14 cellular contexts compared by ENCODE assay signal in the genomic region with DNA sequence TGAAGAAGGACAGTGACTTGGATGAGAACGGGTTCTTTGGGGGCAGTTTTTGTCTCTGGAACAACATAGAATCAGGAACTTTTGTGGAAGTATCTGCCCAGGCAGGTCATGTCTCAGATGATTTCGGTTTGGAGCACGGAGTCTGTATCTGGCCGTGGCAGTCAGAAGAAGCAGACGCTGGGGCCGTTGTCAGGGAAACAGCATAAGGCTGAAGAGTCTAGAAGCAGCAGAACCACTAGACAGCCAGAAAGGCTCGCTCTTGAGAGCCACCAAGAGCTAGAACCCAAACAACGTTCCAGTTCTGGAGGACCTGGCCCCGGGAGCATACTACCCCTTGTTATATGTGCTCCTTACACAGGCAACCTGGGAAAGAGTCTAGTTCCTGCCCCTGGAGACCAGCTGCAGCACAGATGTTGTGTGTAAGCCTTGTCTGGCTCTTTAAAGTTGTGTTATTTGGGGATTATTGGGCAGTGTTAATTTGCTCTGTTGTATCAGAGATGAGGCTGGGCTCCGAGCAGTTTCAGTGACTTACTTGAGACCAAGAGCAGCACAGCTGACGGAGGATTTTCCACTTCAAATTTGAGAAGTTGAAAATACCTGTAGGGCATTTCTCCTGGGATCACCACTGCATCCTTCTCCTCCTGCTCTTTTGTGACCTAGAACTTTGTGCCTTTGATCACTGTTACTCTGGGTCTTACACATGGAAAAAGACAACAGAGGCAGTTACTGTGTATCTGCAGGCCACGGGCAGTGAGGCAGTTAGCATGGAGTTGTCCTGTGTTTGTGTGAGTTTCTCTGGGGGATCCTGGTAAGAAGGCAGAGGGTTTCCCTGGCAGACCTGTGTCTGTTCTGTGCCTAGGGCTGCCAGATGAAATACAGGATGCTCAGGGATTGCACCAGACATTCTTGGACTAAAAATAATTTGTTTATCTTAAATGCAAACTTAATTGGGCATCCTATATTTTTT. TPM values are rescaled to one million over a fixed set of nuclear protein-coding genes. Genes with fewer than 3 reads are reported as not detected.
DNase-seq lines count a peak whose midpoint lies in the region; ATAC-seq, FAIRE-seq and TF ChIP-seq lines count a peak whose summit lies in the region.
"Had no signal": no experiment of that assay in that cellular context is flagged by ENCODE, and none has a peak within 500 bp of the region (broad histone marks: within the 10 kb centered on the region; RNA-seq: fewer than 3 reads in every experiment).

No MANE protein-coding gene starts in this region.

- WGBS in transverse colon (ENCODE audit: low coverage in 1 of 2), 2 donors = 61 to 80% methylated on average over 2 to 12 of the region's 12 CpGs

- H3K4me1 ChIP-seq in kidney (ENCODE audit: control insufficient read depth in 1 of 2, insufficient read depth in 1 of 2, low read depth in 1 of 2, low read length in 2 of 2) (peaks cover 0 to 10% of the 10 kb centered on the region in 2 donors), transverse colon (peaks cover 0 to 52% (median 9%) of the 10 kb centered on the region in 4 donors)

- no peaks in the 10 kb centered on the region for H3K27me3 ChIP-seq in transverse colon

- H3K27me3 Mint-ChIP-seq in WTC11 (ENCODE audit: low read depth) = no peaks in the 10 kb centered on the region
- H3K27me3 Mint-ChIP-seq: naive B cell had no signal

- H3K4me1 Mint-ChIP-seq in WTC11 = no peaks in the 10 kb centered on the region
- no peaks in the 10 kb centered on the region for H3K4me1 Mint-ChIP-seq in stimulated activated effector memory CD8-positive, alpha-beta T cell treated with anti-CD3 and anti-CD28 coated beads, Interleukin-12 subunit alpha, Interleukin-12 subunit beta, amount 100 ng/mL, for 72 hours

- H3K36me3 ChIP-seq in kidney (ENCODE audit: control insufficient read depth in 1 of 2, insufficient read depth in 2 of 2, low read length in 2 of 2) (no peaks in the 10 kb centered on the region), transverse colon (no peaks in the 10 kb centered on the region)

- H3K9me3 ChIP-seq in kidney (ENCODE audit: control insufficient read depth in 1 of 2, low read length in 2 of 2) (no peaks in the 10 kb centered on the region), transverse colon (no peaks in the 10 kb centered on the region)

- no peak for TF ChIP-seq POLR2A in transverse colon (IDR thresholded peaks at IDR 0.05)

- TF ChIP-seq CTCF in WTC11 (IDR thresholded peaks at IDR 0.05) (no peak), kidney (IDR thresholded peaks at IDR 0.05; ENCODE audit: borderline replicate concordance, extremely low read depth, insufficient read depth) (no peak), transverse colon (IDR thresholded peaks at IDR 0.05) (no peak)

- no peak overlapping the region for H3K9ac ChIP-seq in kidney (ENCODE audit: low read length in 2 of 2)

- POLR2A ChIA-PET in WTC11 (lab: Charles Lee) = no interaction called here

- CTCF ChIA-PET in WTC11 (lab: Charles Lee) = interaction anchor here (3.5 kb wide), 1 partner anchor 10 kb away, joined by 17 read pairs; no protein-coding TSS in a partner anchor

- no peak for FAIRE-seq in kidney (lab: Jason Lieb, UNC)
- FAIRE-seq: A204.1, bronchial epithelial cell, endometrium had no signal

- no peak overlapping the region for H3K27ac ChIP-seq in kidney (ENCODE audit: low read depth in 2 of 2, low read length in 2 of 2)
- peak overlapping the region in 2 of 4 donors; percentile 72 to 79 for H3K27ac ChIP-seq in transverse colon

- no peaks in the 10 kb centered on the region for H3K36me3 Mint-ChIP-seq in WTC11
- peaks cover 5% of the 10 kb centered on the region for H3K36me3 Mint-ChIP-seq in stimulated activated effector memory CD8-positive, alpha-beta T cell treated with anti-CD3 and anti-CD28 coated beads, Interleukin-12 subunit alpha, Interleukin-12 subunit beta, amount 100 ng/mL, for 72 hours

- intact Hi-C loops in kidney (cut with DNase I) = no loop called here
- intact Hi-C loops in transverse colon (cut with DNase I; ENCODE audit: low total_unique reads) = no loop called here

- DNase-seq in NCI-H82 (lab: John Stamatoyannopoulos, UW) = peak; percentile 31
- no peak for DNase-seq in NCI-H82 treated with DMSO at 0.1 percent for 48 hours (lab: John Stamatoyannopoulos, UW; ENCODE audit: unreplicated experiment)
- DNase-seq in WTC11 (ENCODE audit: low spot score) = no peak
- peak; percentile 35 for DNase-seq in kidney
- DNase-seq in stimulated activated effector memory CD8-positive, alpha-beta T cell treated with anti-CD3 and anti-CD28 coated beads, Interleukin-12 subunit alpha, Interleukin-12 subunit beta, amount 100 ng/mL, for 72 hours (ENCODE audit: low spot score in 2 of 2) = no peak
- DNase-seq in transverse colon = no peak
- DNase-seq: activated naive CD4-positive, alpha-beta T cell treated with anti-CD3 and anti-CD28 coated beads for 36 hours; naive B cell; NCI-H1930 had no signal

- ATAC-seq in WTC11 (no peak), GM18873 (IDR thresholded peaks at IDR 0.05; ENCODE audit: low FRiP score, unreplicated experiment) (no peak), GM19328 (IDR thresholded peaks at IDR 0.05; ENCODE audit: unreplicated experiment) (no peak)
- no peak for ATAC-seq in stimulated activated effector memory CD8-positive, alpha-beta T cell treated with anti-CD3 and anti-CD28 coated beads, Interleukin-12 subunit alpha, Interleukin-12 subunit beta, amount 100 ng/mL, for 72 hours

- in situ Hi-C loops in transverse colon (cut with MboI; ENCODE audit: low pct_ligation_motif_present in 1 of 4, low pct_unique_long_range_greater_than_20kb in 1 of 4, low sequenced_read_pairs in 3 of 4) = loop anchor here in 1 of 4 donors (25.0 kb wide), 1 partner anchor 117 kb away; the partner anchor contains the start of genes CNST and TFB2M

- no peak overlapping the region for H3K4me3 ChIP-seq in kidney (ENCODE audit: low read length in 2 of 2)
- no peak overlapping the region for H3K4me3 ChIP-seq in transverse colon

- no peak overlapping the region for H3K4me3 Mint-ChIP-seq in WTC11
- no peak overlapping the region for H3K4me3 Mint-ChIP-seq in stimulated activated effector memory CD8-positive, alpha-beta T cell treated with anti-CD3 and anti-CD28 coated beads, Interleukin-12 subunit alpha, Interleukin-12 subunit beta, amount 100 ng/mL, for 72 hours
- H3K4me3 Mint-ChIP-seq: activated naive CD4-positive, alpha-beta T cell treated with anti-CD3 and anti-CD28 coated beads for 36 hours; naive B cell had no signal

- TF ChIP-seq EP300 in transverse colon (IDR thresholded peaks at IDR 0.05; ENCODE audit: low read depth) = no peak

- H3K27ac Mint-ChIP-seq in WTC11 = peak overlapping the region; percentile 22; the same call in 1 of the 2 replicates
- H3K27ac Mint-ChIP-seq in stimulated activated effector memory CD8-positive, alpha-beta T cell treated with anti-CD3 and anti-CD28 coated beads, Interleukin-12 subunit alpha, Interleukin-12 subunit beta, amount 100 ng/mL, for 72 hours = peak overlapping the region; percentile 52
- H3K27ac Mint-ChIP-seq: activated naive CD4-positive, alpha-beta T cell treated with anti-CD3 and anti-CD28 coated beads for 36 hours had no signal

- H3K9me3 Mint-ChIP-seq in WTC11 = no peaks in the 10 kb centered on the region
- no peaks in the 10 kb centered on the region for H3K9me3 Mint-ChIP-seq in stimulated activated effector memory CD8-positive, alpha-beta T cell treated with anti-CD3 and anti-CD28 coated beads, Interleukin-12 subunit alpha, Interleukin-12 subunit beta, amount 100 ng/mL, for 72 hours

TF ChIP-seq in WTC11, 78 proteins besides CTCF, POLR2A, EP300 and RAD21:
- TF ChIP-seq ATF2 (CRISPR knock-in tag; IDR thresholded peaks at IDR 0.05; ENCODE audit: borderline replicate concordance, low read depth) (no peak), USF1 (CRISPR knock-in tag; IDR thresholded peaks at IDR 0.05) (no peak), ERG (CRISPR knock-in tag; IDR thresholded peaks at IDR 0.05) (no peak), CREB1 (CRISPR knock-in tag; IDR thresholded peaks at IDR 0.05) (no peak)

RNA-seq across cellular contexts. Expression of gene SCCPDH, which starts 44.7 kb away (rescaled TPM):
- total RNA-seq in WTC11 (2021) (10.9 to 13.0 TPM (median 12.4 TPM) in 3 replicates), kidney (37.2 TPM), transverse colon (10 to 100 TPM in 3 of 4 donors, 1 to 10 TPM in 1; 4.8 to 28.5 (median 17.4) TPM)
- 48.6 TPM for polyA plus RNA-seq in kidney (ENCODE audit: insufficient read depth, low read depth, low replicate concordance)

Comparison
In these comparisons a context has a peak if more than half of its experiments do, and no peak if none do; other contexts are left out.
1. DNase-seq: peak in NCI-H82 (single experiment) and kidney (single experiment); none in NCI-H82 treated with DMSO at 0.1 percent for 48 hours (single experiment), WTC11 (single experiment), stimulated activated effector memory CD8-positive, alpha-beta T cell treated with anti-CD3 and anti-CD28 coated beads, Interleukin-12 subunit alpha, Interleukin-12 subunit beta, amount 100 ng/mL, for 72 hours (0 of 2) and transverse colon (single experiment).